ENCODE assay signal across 8 cellular contexts in the genomic region with DNA sequence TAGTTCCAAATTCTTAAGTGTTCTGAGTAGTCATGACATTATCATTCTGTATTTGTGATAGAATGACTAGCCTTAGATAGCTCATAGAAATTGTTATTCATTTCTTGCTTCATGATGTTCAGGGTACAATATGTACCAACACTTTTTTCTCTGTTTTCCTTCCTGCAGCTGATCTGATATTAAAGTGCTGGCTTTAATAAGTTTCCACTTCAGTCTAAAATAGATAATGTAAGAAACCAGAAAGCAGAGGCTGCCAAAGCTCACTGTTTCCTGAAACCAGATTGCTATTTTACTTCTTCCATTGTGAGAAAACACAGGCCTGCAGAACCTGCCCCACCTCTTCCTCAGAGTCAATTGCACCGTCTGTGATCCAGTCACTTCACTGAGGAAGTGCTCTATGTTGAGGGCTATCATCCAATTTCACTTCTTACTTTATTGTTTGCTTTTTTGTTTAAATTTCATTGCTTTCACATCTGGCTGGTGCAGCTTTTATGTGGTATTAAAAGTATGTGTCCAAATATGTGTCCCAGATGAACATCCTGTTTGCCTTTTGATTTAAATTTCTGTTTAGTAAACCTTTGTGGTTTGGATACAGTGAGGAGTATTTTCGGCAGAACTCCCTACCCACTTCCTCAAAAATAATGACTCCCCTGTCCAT.
A peak's percentile ranks its signal among the peaks of the same experiment; 100 is the strongest.
DNase-seq lines count a peak whose midpoint lies in the region; ATAC-seq and TF ChIP-seq lines count a peak whose summit lies in the region.

No MANE protein-coding gene starts in this region.

- in situ Hi-C loops in GM13977 (cut with MboI; ENCODE audit: low pct_unique_long_range_greater_than_20kb, low sequenced_read_pairs, unreplicated experiment): no loop called here

- H4K20me1 ChIP-seq in BLaER1: no peaks in the 10 kb centered on the region

- ATAC-seq in HG02623 (IDR thresholded peaks at IDR 0.05; ENCODE audit: unreplicated experiment): peak; percentile 59
- no peak for ATAC-seq in HG03097 (IDR thresholded peaks at IDR 0.05; ENCODE audit: low FRiP score, unreplicated experiment)
- no peak for ATAC-seq in HG03521 (IDR thresholded peaks at IDR 0.05; ENCODE audit: unreplicated experiment)

- H3K4me1 ChIP-seq in BLaER1: peaks cover 25% of the 10 kb centered on the region
- H3K4me1 ChIP-seq in left ventricle myocardium inferior: peaks cover 35% of the 10 kb centered on the region
- H3K4me1 ChIP-seq in subcutaneous abdominal adipose tissue (ENCODE audit: control insufficient read depth in 5 of 5, insufficient read depth in 5 of 5, low read length in 5 of 5): peaks cover 0 to 25% (median 15%) of the 10 kb centered on the region in 5 donors

- DNase-seq in SKM-1 (lab: John Stamatoyannopoulos, UW; ENCODE audit: unreplicated experiment): peak; percentile 32
- DNase-seq in left ventricle myocardium inferior: peak; percentile 34
- no peak for DNase-seq in GM13977 (ENCODE audit: low spot score)

- H3K4me3 ChIP-seq in BLaER1: no peak overlapping the region
- peak overlapping the region; percentile 16 for H3K4me3 ChIP-seq in left ventricle myocardium inferior
- H3K4me3 ChIP-seq in subcutaneous abdominal adipose tissue (ENCODE audit: low read depth in 1 of 5, low read length in 5 of 5): no peak overlapping the region

- H3K9me3 ChIP-seq in BLaER1: no peaks in the 10 kb centered on the region; the same call in 1 of the 2 replicates
- H3K9me3 ChIP-seq in left ventricle myocardium inferior (replicated peaks): peaks cover 11% of the 10 kb centered on the region
- peaks cover 0 to 4% (median 3%) of the 10 kb centered on the region in 5 donors for H3K9me3 ChIP-seq in subcutaneous abdominal adipose tissue (ENCODE audit: control insufficient read depth in 5 of 5, low read length in 5 of 5)

- H3K36me3 ChIP-seq in BLaER1 (no peaks in the 10 kb centered on the region), left ventricle myocardium inferior (no peaks in the 10 kb centered on the region), subcutaneous abdominal adipose tissue (ENCODE audit: control insufficient read depth in 5 of 5, insufficient read depth in 5 of 5, low read length in 5 of 5) (no peaks in the 10 kb centered on the region)

- H3K27ac ChIP-seq in BLaER1 (0 out of 2 replicates have a peak overlapping the region, but pooled peaks have one; percentile 1), left ventricle myocardium inferior (replicated peaks) (peak overlapping the region; percentile 90), subcutaneous abdominal adipose tissue (ENCODE audit: low read depth, low read length) (peak overlapping the region; percentile 8)

- H3K27me3 ChIP-seq in BLaER1 (no peaks in the 10 kb centered on the region), left ventricle myocardium inferior (ENCODE audit: low read depth) (no peaks in the 10 kb centered on the region), subcutaneous abdominal adipose tissue (ENCODE audit: control insufficient read depth in 5 of 5, insufficient read depth in 4 of 5, low read length in 5 of 5) (no peaks in the 10 kb centered on the region)

- TF ChIP-seq CTCF in left ventricle myocardium inferior (IDR thresholded peaks at IDR 0.05; ENCODE audit: borderline replicate concordance) (no peak), GM13977 (IDR thresholded peaks at IDR 0.05; ENCODE audit: extremely low read depth, insufficient read depth, missing control alignments) (no peak)

- no peak overlapping the region for H3K9ac ChIP-seq in BLaER1
- peak overlapping the region in 1 of 5 donors; percentile 14 for H3K9ac ChIP-seq in subcutaneous abdominal adipose tissue (ENCODE audit: low read length in 5 of 5)

- intact Hi-C loops in left ventricle myocardium inferior (cut with micrococcal nuclease): no loop called here

- peak overlapping the region; percentile 64 for H3K4me2 ChIP-seq in BLaER1

Comparison
In these comparisons a context has a peak if more than half of its experiments do, and no peak if none do; other contexts are left out.
1. H3K27ac ChIP-seq: peak in every context shown above with its lines; median percentile 90 in left ventricle myocardium inferior; 8 in subcutaneous abdominal adipose tissue; 1 in BLaER1.